Comparison of ENCODE assay signal across 8 cellular contexts in genomic region chr3:128718894-128719293, GRCh38. TPM values are rescaled to one million over a fixed set of nuclear protein-coding genes. Genes with fewer than 3 reads are reported as not detected.
DNase-seq lines count a peak whose midpoint lies in the region; ATAC-seq and TF ChIP-seq lines count a peak whose summit lies in the region.
"Not testable (repeated sequence)": the region's sequence is repeated elsewhere in the genome, so short reads cannot be mapped to it uniquely, and the experiment has no call there.

No MANE protein-coding gene starts in this region.

- H3K36me3 Mint-ChIP-seq in activated CD4-positive, alpha-beta memory T cell treated with anti-CD3 and anti-CD28 coated beads for 36 hours: not testable (repeated sequence)

- WGBS in lung, 2 donors: 40 to 59% methylated on average over 7 of the region's 7 CpGs
- 51 to 67% (median 56%) methylated on average over 7 of the region's 7 CpGs for WGBS in spleen, 5 donors

- not testable (repeated sequence) for H3K27ac ChIP-seq in lung (ENCODE audit: low read depth in 1 of 2, low read length in 1 of 2)
- H3K27ac ChIP-seq in spleen: peak overlapping the region in 2 of 8 donors; percentile 47 to 66

- in situ Hi-C loops in KBM-7 (cut with MboI; ENCODE audit: low pct_unique_long_range_greater_than_20kb, low sequenced_read_pairs): not testable (repeated sequence)

- intact Hi-C loops in activated CD4-positive, alpha-beta memory T cell treated with anti-CD3 and anti-CD28 coated beads for 36 hours (cut with micrococcal nuclease); head of caudate nucleus (cut with DNase I); spleen (cut with DNase I; ENCODE audit: low total_unique reads): not testable (repeated sequence)

- not testable (repeated sequence) for H3K27ac Mint-ChIP-seq in activated CD4-positive, alpha-beta memory T cell treated with anti-CD3 and anti-CD28 coated beads for 36 hours

- H3K4me3 ChIP-seq in lung, spleen: not testable (repeated sequence)

- not testable (repeated sequence) for TF ChIP-seq CTCF in lung (IDR thresholded peaks at IDR 0.05; ENCODE audit: control extremely low read depth, extremely low read depth); spleen (IDR thresholded peaks at IDR 0.05 in 8 of 11, conservative IDR thresholded peaks at IDR 0.05 in 3 of 11)

- ATAC-seq in lung (ENCODE audit: insufficient read depth, low FRiP score): not testable (repeated sequence)

- H3K27me3 ChIP-seq in lung (ENCODE audit: control insufficient read depth, insufficient read depth); spleen (replicated peaks in 1 of 7): not testable (repeated sequence)

- H3K36me3 ChIP-seq in lung (ENCODE audit: control insufficient read depth in 2 of 2, insufficient read depth in 2 of 2, low read length in 2 of 2); spleen: not testable (repeated sequence)

- H3K4me1 Mint-ChIP-seq in activated CD4-positive, alpha-beta memory T cell treated with anti-CD3 and anti-CD28 coated beads for 36 hours (ENCODE audit: low read depth): peaks cover 13% of the 10 kb centered on the region

- not testable (repeated sequence) for H3K27me3 Mint-ChIP-seq in activated CD4-positive, alpha-beta memory T cell treated with anti-CD3 and anti-CD28 coated beads for 36 hours

- not testable (repeated sequence) for H3K4me3 Mint-ChIP-seq in activated CD4-positive, alpha-beta memory T cell treated with anti-CD3 and anti-CD28 coated beads for 36 hours

- H3K4me1 ChIP-seq in lung (ENCODE audit: control insufficient read depth in 2 of 2, insufficient read depth in 2 of 2, low read length in 2 of 2): not testable (repeated sequence)
- peaks cover 0 to 31% (median 10%) of the 10 kb centered on the region in 6 donors for H3K4me1 ChIP-seq in spleen

- H3K9me3 ChIP-seq in lung (ENCODE audit: control insufficient read depth in 2 of 2, insufficient read depth in 1 of 2, low read length in 1 of 2); spleen: not testable (repeated sequence)

- DNase-seq in Ammon's horn (ENCODE audit: low spot score) (peak; percentile 33), KBM-7 (peak; percentile 32), NOMO-1 treated with DMSO at 0.1 percent for 48 hours (lab: John Stamatoyannopoulos, UW; ENCODE audit: unreplicated experiment) (peak; percentile 47), head of caudate nucleus (peak in 26 of 42 donors; percentile 7 to 72 (median 36)), lung (ENCODE audit: low spot score) (peak; percentile 35), pons (ENCODE audit: low spot score) (peak; percentile 9), spleen (peak; percentile 78)
- DNase-seq in activated CD4-positive, alpha-beta memory T cell treated with anti-CD3 and anti-CD28 coated beads for 36 hours: peak; percentile 15

- POLR2A ChIA-PET in activated CD4-positive, alpha-beta memory T cell treated with anti-CD3 and anti-CD28 coated beads for 36 hours (lab: Charles Lee): not testable (repeated sequence)

- CTCF ChIA-PET in activated CD4-positive, alpha-beta memory T cell treated with anti-CD3 and anti-CD28 coated beads for 36 hours (lab: Charles Lee): not testable (repeated sequence)

- not testable (repeated sequence) for H3K9me3 Mint-ChIP-seq in activated CD4-positive, alpha-beta memory T cell treated with anti-CD3 and anti-CD28 coated beads for 36 hours

- TF ChIP-seq POLR2A in spleen (IDR thresholded peaks at IDR 0.05): not testable (repeated sequence)

RNA-seq across cellular contexts. Expression of gene RAB7A, which starts 7.1 kb away (rescaled TPM):
- total RNA-seq in activated CD4-positive, alpha-beta memory T cell treated with anti-CD3 and anti-CD28 coated beads for 36 hours: 100 to 1,000 TPM; 264 to 272 TPM
- total RNA-seq in lung (100 to 1,000 TPM; 127 to 271 TPM), spleen (100 to 1,000 TPM; 133 to 227 (median 199) TPM)
- polyA plus RNA-seq in lung (100 to 1,000 TPM; 164 to 254 TPM), spleen (100 to 1,000 TPM in 2 of 3 donors, 10 to 100 TPM in 1; 82.3 to 150 (median 114) TPM)

Comparison
In these comparisons a context has a peak if more than half of its experiments do, and no peak if none do; other contexts are left out.
1. DNase-seq: peak in every context shown above with its lines; median percentile 78 in spleen; 47 in NOMO-1 treated with DMSO at 0.1 percent for 48 hours; 36 in head of caudate nucleus; 35 in lung; 33 in Ammon's horn; 32 in KBM-7; 15 in activated CD4-positive, alpha-beta memory T cell treated with anti-CD3 and anti-CD28 coated beads for 36 hours; 9 in pons.